7 cellular contexts compared by ENCODE assay signal in the genomic region with DNA sequence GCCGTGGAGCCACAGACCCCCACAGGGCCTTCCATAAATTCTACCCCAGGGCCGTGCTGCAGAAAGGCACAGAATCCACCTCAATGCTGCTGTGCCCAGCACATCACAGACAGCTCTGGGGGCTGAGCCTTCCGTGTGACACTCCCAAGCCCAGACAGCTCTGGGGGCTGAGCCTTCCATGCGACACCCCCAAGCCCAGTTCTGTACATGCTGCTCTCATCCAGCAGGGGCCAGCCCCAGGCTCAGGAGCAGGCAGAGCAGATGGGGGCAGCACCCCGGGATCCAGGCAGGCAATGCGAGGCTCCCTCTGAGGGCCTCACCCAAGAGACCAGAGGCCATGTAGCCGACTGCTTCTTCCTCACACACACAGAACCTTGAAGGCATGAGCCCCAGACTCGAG. TPM values are rescaled to one million over a fixed set of nuclear protein-coding genes. Genes with fewer than 3 reads are reported as not detected.
DNase-seq lines count a peak whose midpoint lies in the region; ATAC-seq, FAIRE-seq and TF ChIP-seq lines count a peak whose summit lies in the region.
"Not testable (repeated sequence)": the region's sequence is repeated elsewhere in the genome, so short reads cannot be mapped to it uniquely, and the experiment has no call there.
"Had no signal": no experiment of that assay in that cellular context is flagged by ENCODE, and none has a peak within 500 bp of the region (broad histone marks: within the 10 kb centered on the region; RNA-seq: fewer than 3 reads in every experiment).

No MANE protein-coding gene starts in this region.

- H3K9me3 ChIP-seq in A549; Panc1 (ENCODE audit: control insufficient read depth, insufficient read depth, low read depth, low read length); GM12878 (replicated peaks; ENCODE audit: control insufficient read depth, insufficient read depth, low read length): not testable (repeated sequence)

- H3K9ac ChIP-seq in GM12878 (ENCODE audit: control insufficient read depth, insufficient read depth, low read length), result not testable (repeated sequence)

- not testable (repeated sequence) for TF ChIP-seq EP300 in A549 (IDR thresholded peaks at IDR 0.05); GM12878 (IDR thresholded peaks at IDR 0.05; ENCODE audit: borderline replicate concordance in 1 of 2, control insufficient read depth in 1 of 2, low read depth in 2 of 2, low read length in 2 of 2)

- ATAC-seq in A549 (peak; percentile 9 to 58; a peak in 4 of 6 replicates), Panc1 (0 out of 2 replicates have a peak, but pooled peaks have one; percentile 31), WTC11 (0 out of 2 replicates have a peak, but pooled peaks have one; percentile 11), GM12878 (peak; percentile 53)
- ATAC-seq in stimulated activated effector memory CD8-positive, alpha-beta T cell treated with anti-CD3 and anti-CD28 coated beads, Interleukin-12 subunit alpha, Interleukin-12 subunit beta, amount 100 ng/mL, for 72 hours, result peak; percentile 14

- in situ Hi-C loops in Panc1 (cut with HindIII; ENCODE audit: low pct_unique_long_range_greater_than_20kb, low sequenced_read_pairs); GM12878 (cut with MboI): not testable (repeated sequence)

- intact Hi-C loops in Panc1 (cut with micrococcal nuclease; ENCODE audit: unreplicated experiment); GM12878 (cut with micrococcal nuclease; ENCODE audit: unreplicated experiment): not testable (repeated sequence)

- WGBS in A549 (ENCODE audit: missing lambda C conversion rate), result 80% methylated on average over 2 of the region's 8 CpGs
- 27% methylated on average over 3 of the region's 8 CpGs for WGBS in GM12878 (ENCODE audit: insufficient coverage, insufficient replicate concordance, low lambda C conversion rate, missing lambda C conversion rate)

- TF ChIP-seq POLR2A in A549 (IDR thresholded peaks at IDR 0.05; ENCODE audit: low read length); GM12878 (IDR thresholded peaks at IDR 0.05; ENCODE audit: low read depth, low read length): not testable (repeated sequence)

- DNase-seq in A549 (ENCODE audit: low read depth in 1 of 2, low spot score in 1 of 2); Panc1 (ENCODE audit: low read depth, low spot score); WTC11 (ENCODE audit: low spot score); GM12878 (ENCODE audit: low read depth, low spot score); stimulated activated effector memory CD8-positive, alpha-beta T cell treated with anti-CD3 and anti-CD28 coated beads, Interleukin-12 subunit alpha, Interleukin-12 subunit beta, amount 100 ng/mL, for 72 hours (ENCODE audit: low spot score in 2 of 2): not testable (repeated sequence)
- DNase-seq in islet precursor cell, result peak; percentile 3

- CTCF ChIA-PET in A549 (lab: Yijun Ruan, JAX); Panc1 (lab: Charles Lee); WTC11 (lab: Charles Lee); GM12878 (lab: Yijun Ruan, JAX): not testable (repeated sequence)

- not testable (repeated sequence) for H3K4me3 Mint-ChIP-seq in WTC11; stimulated activated effector memory CD8-positive, alpha-beta T cell treated with anti-CD3 and anti-CD28 coated beads, Interleukin-12 subunit alpha, Interleukin-12 subunit beta, amount 100 ng/mL, for 72 hours

- not testable (repeated sequence) for BruUV-seq in Panc1 (replicated peaks; lab: Mats Ljungman, UMichigan); GM12878 (replicated peaks; lab: Mats Ljungman, UMichigan)

- H3K27ac Mint-ChIP-seq in WTC11; stimulated activated effector memory CD8-positive, alpha-beta T cell treated with anti-CD3 and anti-CD28 coated beads, Interleukin-12 subunit alpha, Interleukin-12 subunit beta, amount 100 ng/mL, for 72 hours: not testable (repeated sequence)

- H3K36me3 Mint-ChIP-seq in WTC11; stimulated activated effector memory CD8-positive, alpha-beta T cell treated with anti-CD3 and anti-CD28 coated beads, Interleukin-12 subunit alpha, Interleukin-12 subunit beta, amount 100 ng/mL, for 72 hours: not testable (repeated sequence)

- H3K27me3 ChIP-seq in Panc1 (ENCODE audit: control insufficient read depth, insufficient read depth, low read length); GM12878 (replicated peaks in 1 of 2; ENCODE audit: control insufficient read depth in 2 of 2, insufficient read depth in 2 of 2, low read length in 1 of 2): not testable (repeated sequence)

- not testable (repeated sequence) for H3K79me2 ChIP-seq in GM12878 (ENCODE audit: control insufficient read depth, insufficient read depth, low read length)

- not testable (repeated sequence) for H3K9me3 Mint-ChIP-seq in WTC11; stimulated activated effector memory CD8-positive, alpha-beta T cell treated with anti-CD3 and anti-CD28 coated beads, Interleukin-12 subunit alpha, Interleukin-12 subunit beta, amount 100 ng/mL, for 72 hours

- SMC1A ChIA-PET in GM12878 (lab: Charles Lee; ENCODE audit: uncharacterized antibody, unreplicated experiment), result not testable (repeated sequence)

- H3K4me2 ChIP-seq in A549; GM12878 (ENCODE audit: control insufficient read depth, insufficient read depth): not testable (repeated sequence)

- peaks cover 37% of the 10 kb centered on the region for H3K27me3 Mint-ChIP-seq in WTC11 (ENCODE audit: low read depth)

- RAD21 ChIA-PET in GM12878 (lab: Charles Lee; ENCODE audit: unreplicated experiment), result not testable (repeated sequence)

- not testable (repeated sequence) for TF ChIP-seq CTCF in A549 (IDR thresholded peaks at IDR 0.05); Panc1 (IDR thresholded peaks at IDR 0.05); WTC11 (IDR thresholded peaks at IDR 0.05); GM12878 (IDR thresholded peaks at IDR 0.05 in 2 of 3, conservative IDR thresholded peaks at IDR 0.05 in 1 of 3; ENCODE audit: control insufficient read depth in 2 of 3, extremely low read depth in 1 of 3, insufficient read depth in 1 of 3, low read depth in 3 of 3, low read length in 3 of 3)

- H3K36me3 ChIP-seq in Panc1 (ENCODE audit: control insufficient read depth, insufficient read depth, low read length); GM12878 (ENCODE audit: control insufficient read depth in 2 of 2, insufficient read depth in 2 of 2, low read length in 1 of 2): not testable (repeated sequence)

- H3K4me1 ChIP-seq in A549; Panc1 (ENCODE audit: control insufficient read depth, insufficient read depth, low read length); GM12878 (ENCODE audit: control insufficient read depth, insufficient read depth, low read length): not testable (repeated sequence)

- not testable (repeated sequence) for H3K4me1 Mint-ChIP-seq in WTC11; stimulated activated effector memory CD8-positive, alpha-beta T cell treated with anti-CD3 and anti-CD28 coated beads, Interleukin-12 subunit alpha, Interleukin-12 subunit beta, amount 100 ng/mL, for 72 hours

- not testable (repeated sequence) for FAIRE-seq in A549 (lab: Jason Lieb, UNC); GM12878 (lab: Jason Lieb, UNC)

- H2AFZ ChIP-seq in GM12878 (ENCODE audit: control insufficient read depth, low read depth, low read length), result not testable (repeated sequence)

- TF ChIP-seq RAD21 in A549 (conservative IDR thresholded peaks at IDR 0.05 in 1 of 2, IDR thresholded peaks at IDR 0.05 in 1 of 2); GM12878 (IDR thresholded peaks at IDR 0.05; ENCODE audit: insufficient read depth, low read depth, low read length): not testable (repeated sequence)

- POLR2A ChIA-PET in A549 (lab: Yijun Ruan, JAX); Panc1 (lab: Charles Lee); WTC11 (lab: Charles Lee); GM12878 (lab: Charles Lee): not testable (repeated sequence)

- H4K20me1 ChIP-seq in GM12878 (ENCODE audit: control insufficient read depth, insufficient read depth), result not testable (repeated sequence)

- H3K4me3 ChIP-seq in A549; Panc1 (ENCODE audit: low read depth in 2 of 2, low read length in 2 of 2); GM12878: not testable (repeated sequence)

- not testable (repeated sequence) for H3K27ac ChIP-seq in A549; Panc1 (ENCODE audit: low read length); GM12878 (ENCODE audit: control insufficient read depth, insufficient read depth)

RNA-seq across cellular contexts. Expression of a gene that starts 27.1 kb away (rescaled TPM):
- polyA plus RNA-seq in A549 (2011; rRNA removed), result 5.1 and 5.5 TPM in 2 replicates
- 1.2 and 1.3 TPM in 2 replicates for polyA plus RNA-seq in A549 (2012; cell fraction: cytosol; rRNA removed)
- 3.2 and 3.8 TPM in 2 replicates for polyA plus RNA-seq in A549 (2012; cell fraction: nucleus; rRNA removed)
- 1.3 to 1.6 TPM (median 1.5 TPM) in 3 replicates for polyA plus RNA-seq in A549 (2017; fragmentation: RNase III; extraction: RNeasy Plus Mini Kit Qiagen cat#74134 plus additional on column Dnase treatment)
- polyA minus RNA-seq in A549 (2011; rRNA and poly(A)+ RNA removed), result 5.7 and 5.9 TPM in 2 replicates
- 3.5 TPM for total RNA-seq in Panc1 (2021; ENCODE audit: unreplicated experiment)
- polyA plus RNA-seq in Panc1 (2012; ENCODE audit: insufficient read length), result 0.96 TPM
- total RNA-seq in WTC11 (2021), result 0.44 to 0.69 TPM (median 0.66 TPM) in 3 replicates
- 5.8 and 6.7 TPM in 2 replicates for total RNA-seq in GM12878 (2013; cell fraction: nucleolus; rRNA removed)
- total RNA-seq in GM12878 (2014; rRNA removed), result 1.1 and 1.3 TPM in 2 replicates
- total RNA-seq in GM12878 (2014; rRNA removed; fragmentation: Illumina TruSeq; extraction: Trizol), result 2.0 and 2.2 TPM in 2 replicates
- 1.1 and 1.2 TPM in 2 replicates for total RNA-seq in GM12878 (2021)
- 1.6 TPM for polyA plus RNA-seq in GM12878 (2011; ENCODE audit: low read depth)
- 2.1 and 2.9 TPM in 2 replicates for polyA plus RNA-seq in GM12878 (2011; rRNA removed)
- polyA plus RNA-seq in GM12878 (2011; cell fraction: cytosol; rRNA removed), result 1.6 and 1.8 TPM in 2 replicates
- polyA plus RNA-seq in GM12878 (2011; cell fraction: nucleus; rRNA removed), result 6.3 and 7.6 TPM in 2 replicates
- 1.8 and 2.1 TPM in 2 replicates for polyA plus RNA-seq in GM12878 (2012)
- 1.9 and 2.4 TPM in 2 replicates for polyA plus RNA-seq in GM12878 (2014; fragmentation: Illumina TruSeq; extraction: Trizol)
- polyA plus RNA-seq in GM12878 (2014; fragmentation: Nextera tagmentation; extraction: Ambion mirVana), result under 1 TPM; 0.05 to 0.22 TPM
- 1.1 TPM in 2 replicates for polyA plus RNA-seq in GM12878 (2014; rRNA removed)
- under 1 TPM; 0.38 to 0.54 TPM for polyA plus RNA-seq in GM12878 (2016; fragmentation: Nextera tagmentation; extraction: Ambion mirVana)
- polyA minus RNA-seq in GM12878 (2011; rRNA and poly(A)+ RNA removed), result 3.4 TPM in 2 replicates
- 0.80 and 0.83 TPM in 2 replicates for polyA minus RNA-seq in GM12878 (2011; cell fraction: cytosol; rRNA and poly(A)+ RNA removed)
- polyA minus RNA-seq in GM12878 (2011; cell fraction: nucleus; rRNA and poly(A)+ RNA removed), result 1.7 and 3.5 TPM in 2 replicates
- polyA plus RNA-seq: CD14-positive monocyte had no signal
